Comparison of ENCODE assay signal across 1 cellular context in the genomic region with DNA sequence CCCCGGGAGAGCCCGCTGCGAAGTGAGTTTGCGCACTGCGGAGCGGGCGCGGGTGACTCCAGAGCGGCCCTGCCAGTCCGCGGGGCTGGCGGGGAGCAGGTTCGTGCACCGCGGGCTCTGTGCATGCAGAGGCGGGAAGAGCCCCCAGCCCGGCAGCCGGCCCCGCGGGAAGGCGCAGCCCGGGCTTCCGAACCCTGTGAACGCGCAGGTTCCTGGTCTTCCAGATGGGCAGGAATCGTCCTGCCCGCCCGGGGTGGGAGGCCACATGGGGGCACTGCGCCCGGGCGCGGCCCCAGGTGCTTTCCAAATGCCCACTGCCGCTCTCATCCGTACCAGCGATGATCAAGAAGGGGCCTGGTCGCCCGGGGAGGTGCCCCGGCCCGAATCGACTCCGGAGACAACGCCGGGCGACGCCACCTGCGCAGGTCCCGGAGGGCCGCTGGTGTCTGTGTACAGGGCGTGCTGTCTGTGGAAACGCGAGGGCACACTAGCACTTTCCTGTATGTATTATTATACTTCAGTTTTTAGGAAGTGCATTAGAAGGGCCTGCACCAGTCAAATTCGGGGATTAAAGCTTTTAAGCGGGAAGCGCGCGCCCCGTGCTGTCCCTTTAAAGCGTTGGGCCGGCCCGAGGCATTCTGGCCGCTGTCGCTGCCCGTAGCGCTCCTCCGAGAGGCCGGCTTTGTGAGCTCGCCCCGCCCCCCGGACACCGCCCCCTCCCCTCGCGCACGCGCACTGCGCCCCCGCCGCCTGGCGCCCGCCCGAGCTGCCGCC.
A peak's percentile ranks its signal among the peaks of the same experiment; 100 is the strongest.
TF ChIP-seq lines count a peak whose summit lies in the region.

A gene (plus strand): TSS at position 740 of the 774 bp plus-strand sequence. CDS start 3,796 bp downstream, outside the sequence.

TF ChIP-seq in K562, 482 proteins besides CTCF, POLR2A, EP300 and RAD21 (continued from another document and continues in another):
- TF ChIP-seq, protein P1, sequence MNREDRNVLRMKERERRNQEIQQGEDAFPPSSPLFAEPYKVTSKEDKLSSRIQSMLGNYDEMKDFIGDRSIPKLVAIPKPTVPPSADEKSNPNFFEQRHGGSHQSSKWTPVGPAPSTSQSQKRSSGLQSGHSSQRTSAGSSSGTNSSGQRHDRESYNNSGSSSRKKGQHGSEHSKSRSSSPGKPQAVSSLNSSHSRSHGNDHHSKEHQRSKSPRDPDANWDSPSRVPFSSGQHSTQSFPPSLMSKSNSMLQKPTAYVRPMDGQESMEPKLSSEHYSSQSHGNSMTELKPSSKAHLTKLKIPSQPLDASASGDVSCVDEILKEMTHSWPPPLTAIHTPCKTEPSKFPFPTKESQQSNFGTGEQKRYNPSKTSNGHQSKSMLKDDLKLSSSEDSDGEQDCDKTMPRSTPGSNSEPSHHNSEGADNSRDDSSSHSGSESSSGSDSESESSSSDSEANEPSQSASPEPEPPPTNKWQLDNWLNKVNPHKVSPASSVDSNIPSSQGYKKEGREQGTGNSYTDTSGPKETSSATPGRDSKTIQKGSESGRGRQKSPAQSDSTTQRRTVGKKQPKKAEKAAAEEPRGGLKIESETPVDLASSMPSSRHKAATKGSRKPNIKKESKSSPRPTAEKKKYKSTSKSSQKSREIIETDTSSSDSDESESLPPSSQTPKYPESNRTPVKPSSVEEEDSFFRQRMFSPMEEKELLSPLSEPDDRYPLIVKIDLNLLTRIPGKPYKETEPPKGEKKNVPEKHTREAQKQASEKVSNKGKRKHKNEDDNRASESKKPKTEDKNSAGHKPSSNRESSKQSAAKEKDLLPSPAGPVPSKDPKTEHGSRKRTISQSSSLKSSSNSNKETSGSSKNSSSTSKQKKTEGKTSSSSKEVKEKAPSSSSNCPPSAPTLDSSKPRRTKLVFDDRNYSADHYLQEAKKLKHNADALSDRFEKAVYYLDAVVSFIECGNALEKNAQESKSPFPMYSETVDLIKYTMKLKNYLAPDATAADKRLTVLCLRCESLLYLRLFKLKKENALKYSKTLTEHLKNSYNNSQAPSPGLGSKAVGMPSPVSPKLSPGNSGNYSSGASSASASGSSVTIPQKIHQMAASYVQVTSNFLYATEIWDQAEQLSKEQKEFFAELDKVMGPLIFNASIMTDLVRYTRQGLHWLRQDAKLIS (CRISPR knock-in tag; IDR thresholded peaks at IDR 0.05), result no peak
- TF ChIP-seq NEUROD1 (IDR thresholded peaks at IDR 0.05; ENCODE audit: borderline replicate concordance, low read depth, low read length, partially characterized antibody), result peak; percentile 93
- TF ChIP-seq FOXA1 (IDR thresholded peaks at IDR 0.05; ENCODE audit: borderline replicate concordance), result no peak
- TF ChIP-seq ZNF586 (CRISPR knock-in tag; conservative IDR thresholded peaks at IDR 0.05), result no peak
- TF ChIP-seq, protein P2, sequence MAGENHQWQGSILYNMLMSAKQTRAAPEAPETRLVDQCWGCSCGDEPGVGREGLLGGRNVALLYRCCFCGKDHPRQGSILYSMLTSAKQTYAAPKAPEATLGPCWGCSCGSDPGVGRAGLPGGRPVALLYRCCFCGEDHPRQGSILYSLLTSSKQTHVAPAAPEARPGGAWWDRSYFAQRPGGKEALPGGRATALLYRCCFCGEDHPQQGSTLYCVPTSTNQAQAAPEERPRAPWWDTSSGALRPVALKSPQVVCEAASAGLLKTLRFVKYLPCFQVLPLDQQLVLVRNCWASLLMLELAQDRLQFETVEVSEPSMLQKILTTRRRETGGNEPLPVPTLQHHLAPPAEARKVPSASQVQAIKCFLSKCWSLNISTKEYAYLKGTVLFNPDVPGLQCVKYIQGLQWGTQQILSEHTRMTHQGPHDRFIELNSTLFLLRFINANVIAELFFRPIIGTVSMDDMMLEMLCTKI (IDR thresholded peaks at IDR 0.05; ENCODE audit: partially characterized antibody), result no peak
- TF ChIP-seq ZNF146 (CRISPR knock-in tag; IDR thresholded peaks at IDR 0.05; ENCODE audit: unreplicated experiment), result no peak
- TF ChIP-seq, protein P3, sequence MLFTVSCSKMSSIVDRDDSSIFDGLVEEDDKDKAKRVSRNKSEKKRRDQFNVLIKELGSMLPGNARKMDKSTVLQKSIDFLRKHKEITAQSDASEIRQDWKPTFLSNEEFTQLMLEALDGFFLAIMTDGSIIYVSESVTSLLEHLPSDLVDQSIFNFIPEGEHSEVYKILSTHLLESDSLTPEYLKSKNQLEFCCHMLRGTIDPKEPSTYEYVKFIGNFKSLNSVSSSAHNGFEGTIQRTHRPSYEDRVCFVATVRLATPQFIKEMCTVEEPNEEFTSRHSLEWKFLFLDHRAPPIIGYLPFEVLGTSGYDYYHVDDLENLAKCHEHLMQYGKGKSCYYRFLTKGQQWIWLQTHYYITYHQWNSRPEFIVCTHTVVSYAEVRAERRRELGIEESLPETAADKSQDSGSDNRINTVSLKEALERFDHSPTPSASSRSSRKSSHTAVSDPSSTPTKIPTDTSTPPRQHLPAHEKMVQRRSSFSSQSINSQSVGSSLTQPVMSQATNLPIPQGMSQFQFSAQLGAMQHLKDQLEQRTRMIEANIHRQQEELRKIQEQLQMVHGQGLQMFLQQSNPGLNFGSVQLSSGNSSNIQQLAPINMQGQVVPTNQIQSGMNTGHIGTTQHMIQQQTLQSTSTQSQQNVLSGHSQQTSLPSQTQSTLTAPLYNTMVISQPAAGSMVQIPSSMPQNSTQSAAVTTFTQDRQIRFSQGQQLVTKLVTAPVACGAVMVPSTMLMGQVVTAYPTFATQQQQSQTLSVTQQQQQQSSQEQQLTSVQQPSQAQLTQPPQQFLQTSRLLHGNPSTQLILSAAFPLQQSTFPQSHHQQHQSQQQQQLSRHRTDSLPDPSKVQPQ (CRISPR knock-in tag; IDR thresholded peaks at IDR 0.05; ENCODE audit: borderline replicate concordance), result no peak
- TF ChIP-seq RBM22 (IDR thresholded peaks at IDR 0.05; ENCODE audit: low read depth, low read length, poor library complexity, severe bottlenecking), result no peak
- no peak for TF ChIP-seq PURB (CRISPR knock-in tag; IDR thresholded peaks at IDR 0.05; ENCODE audit: low read depth)
- TF ChIP-seq, protein P4, sequence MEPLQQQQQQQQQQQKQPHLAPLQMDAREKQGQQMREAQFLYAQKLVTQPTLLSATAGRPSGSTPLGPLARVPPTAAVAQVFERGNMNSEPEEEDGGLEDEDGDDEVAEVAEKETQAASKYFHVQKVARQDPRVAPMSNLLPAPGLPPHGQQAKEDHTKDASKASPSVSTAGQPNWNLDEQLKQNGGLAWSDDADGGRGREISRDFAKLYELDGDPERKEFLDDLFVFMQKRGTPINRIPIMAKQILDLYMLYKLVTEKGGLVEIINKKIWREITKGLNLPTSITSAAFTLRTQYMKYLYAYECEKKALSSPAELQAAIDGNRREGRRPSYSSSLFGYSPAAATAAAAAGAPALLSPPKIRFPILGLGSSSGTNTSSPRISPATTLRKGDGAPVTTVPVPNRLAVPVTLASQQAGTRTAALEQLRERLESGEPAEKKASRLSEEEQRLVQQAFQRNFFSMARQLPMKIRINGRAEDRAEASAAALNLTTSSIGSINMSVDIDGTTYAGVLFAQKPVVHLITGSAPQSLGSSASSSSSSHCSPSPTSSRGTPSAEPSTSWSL (CRISPR knock-in tag; IDR thresholded peaks at IDR 0.05; ENCODE audit: borderline replicate concordance), result no peak
- 0 out of 2 replicates have a peak, but pooled peaks have one; percentile 3 for TF ChIP-seq NR4A1 (CRISPR knock-in tag; IDR thresholded peaks at IDR 0.05)
- TF ChIP-seq NR4A1 (tag; IDR thresholded peaks at IDR 0.05), result no peak
- TF ChIP-seq, protein P5, sequence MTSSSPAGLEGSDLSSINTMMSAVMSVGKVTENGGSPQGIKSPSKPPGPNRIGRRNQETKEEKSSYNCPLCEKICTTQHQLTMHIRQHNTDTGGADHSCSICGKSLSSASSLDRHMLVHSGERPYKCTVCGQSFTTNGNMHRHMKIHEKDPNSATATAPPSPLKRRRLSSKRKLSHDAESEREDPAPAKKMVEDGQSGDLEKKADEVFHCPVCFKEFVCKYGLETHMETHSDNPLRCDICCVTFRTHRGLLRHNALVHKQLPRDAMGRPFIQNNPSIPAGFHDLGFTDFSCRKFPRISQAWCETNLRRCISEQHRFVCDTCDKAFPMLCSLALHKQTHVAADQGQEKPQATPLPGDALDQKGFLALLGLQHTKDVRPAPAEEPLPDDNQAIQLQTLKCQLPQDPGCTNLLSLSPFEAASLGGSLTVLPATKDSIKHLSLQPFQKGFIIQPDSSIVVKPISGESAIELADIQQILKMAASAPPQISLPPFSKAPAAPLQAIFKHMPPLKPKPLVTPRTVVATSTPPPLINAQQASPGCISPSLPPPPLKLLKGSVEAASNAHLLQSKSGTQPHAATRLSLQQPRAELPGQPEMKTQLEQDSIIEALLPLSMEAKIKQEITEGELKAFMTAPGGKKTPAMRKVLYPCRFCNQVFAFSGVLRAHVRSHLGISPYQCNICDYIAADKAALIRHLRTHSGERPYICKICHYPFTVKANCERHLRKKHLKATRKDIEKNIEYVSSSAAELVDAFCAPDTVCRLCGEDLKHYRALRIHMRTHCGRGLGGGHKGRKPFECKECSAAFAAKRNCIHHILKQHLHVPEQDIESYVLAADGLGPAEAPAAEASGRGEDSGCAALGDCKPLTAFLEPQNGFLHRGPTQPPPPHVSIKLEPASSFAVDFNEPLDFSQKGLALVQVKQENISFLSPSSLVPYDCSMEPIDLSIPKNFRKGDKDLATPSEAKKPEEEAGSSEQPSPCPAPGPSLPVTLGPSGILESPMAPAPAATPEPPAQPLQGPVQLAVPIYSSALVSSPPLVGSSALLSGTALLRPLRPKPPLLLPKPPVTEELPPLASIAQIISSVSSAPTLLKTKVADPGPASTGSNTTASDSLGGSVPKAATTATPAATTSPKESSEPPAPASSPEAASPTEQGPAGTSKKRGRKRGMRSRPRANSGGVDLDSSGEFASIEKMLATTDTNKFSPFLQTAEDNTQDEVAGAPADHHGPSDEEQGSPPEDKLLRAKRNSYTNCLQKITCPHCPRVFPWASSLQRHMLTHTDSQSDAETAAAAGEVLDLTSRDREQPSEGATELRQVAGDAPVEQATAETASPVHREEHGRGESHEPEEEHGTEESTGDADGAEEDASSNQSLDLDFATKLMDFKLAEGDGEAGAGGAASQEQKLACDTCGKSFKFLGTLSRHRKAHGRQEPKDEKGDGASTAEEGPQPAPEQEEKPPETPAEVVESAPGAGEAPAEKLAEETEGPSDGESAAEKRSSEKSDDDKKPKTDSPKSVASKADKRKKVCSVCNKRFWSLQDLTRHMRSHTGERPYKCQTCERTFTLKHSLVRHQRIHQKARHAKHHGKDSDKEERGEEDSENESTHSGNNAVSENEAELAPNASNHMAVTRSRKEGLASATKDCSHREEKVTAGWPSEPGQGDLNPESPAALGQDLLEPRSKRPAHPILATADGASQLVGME (CRISPR knock-in tag; IDR thresholded peaks at IDR 0.05), result no peak
- TF ChIP-seq SMAD2 (IDR thresholded peaks at IDR 0.05; ENCODE audit: low read depth, low read length), result no peak
- TF ChIP-seq ZNF253 (CRISPR knock-in tag; conservative IDR thresholded peaks at IDR 0.05), result no peak
- TF ChIP-seq TBP (optimal IDR thresholded peaks at IDR 0.05; ENCODE audit: low read depth, low read length), result peak; percentile 73
- TF ChIP-seq, protein P6, sequence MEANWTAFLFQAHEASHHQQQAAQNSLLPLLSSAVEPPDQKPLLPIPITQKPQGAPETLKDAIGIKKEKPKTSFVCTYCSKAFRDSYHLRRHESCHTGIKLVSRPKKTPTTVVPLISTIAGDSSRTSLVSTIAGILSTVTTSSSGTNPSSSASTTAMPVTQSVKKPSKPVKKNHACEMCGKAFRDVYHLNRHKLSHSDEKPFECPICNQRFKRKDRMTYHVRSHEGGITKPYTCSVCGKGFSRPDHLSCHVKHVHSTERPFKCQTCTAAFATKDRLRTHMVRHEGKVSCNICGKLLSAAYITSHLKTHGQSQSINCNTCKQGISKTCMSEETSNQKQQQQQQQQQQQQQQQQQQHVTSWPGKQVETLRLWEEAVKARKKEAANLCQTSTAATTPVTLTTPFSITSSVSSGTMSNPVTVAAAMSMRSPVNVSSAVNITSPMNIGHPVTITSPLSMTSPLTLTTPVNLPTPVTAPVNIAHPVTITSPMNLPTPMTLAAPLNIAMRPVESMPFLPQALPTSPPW (CRISPR knock-in tag; IDR thresholded peaks at IDR 0.05), result peak; percentile 74
- TF ChIP-seq, protein P7, sequence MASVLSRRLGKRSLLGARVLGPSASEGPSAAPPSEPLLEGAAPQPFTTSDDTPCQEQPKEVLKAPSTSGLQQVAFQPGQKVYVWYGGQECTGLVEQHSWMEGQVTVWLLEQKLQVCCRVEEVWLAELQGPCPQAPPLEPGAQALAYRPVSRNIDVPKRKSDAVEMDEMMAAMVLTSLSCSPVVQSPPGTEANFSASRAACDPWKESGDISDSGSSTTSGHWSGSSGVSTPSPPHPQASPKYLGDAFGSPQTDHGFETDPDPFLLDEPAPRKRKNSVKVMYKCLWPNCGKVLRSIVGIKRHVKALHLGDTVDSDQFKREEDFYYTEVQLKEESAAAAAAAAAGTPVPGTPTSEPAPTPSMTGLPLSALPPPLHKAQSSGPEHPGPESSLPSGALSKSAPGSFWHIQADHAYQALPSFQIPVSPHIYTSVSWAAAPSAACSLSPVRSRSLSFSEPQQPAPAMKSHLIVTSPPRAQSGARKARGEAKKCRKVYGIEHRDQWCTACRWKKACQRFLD (CRISPR knock-in tag; IDR thresholded peaks at IDR 0.05), result no peak
- no peak for TF ChIP-seq HDAC6 (IDR thresholded peaks at IDR 0.05; ENCODE audit: low read depth, low read length)
- TF ChIP-seq TAF1 (IDR thresholded peaks at IDR 0.05; ENCODE audit: control insufficient read depth, extremely low read depth, insufficient read depth, low read length, severe bottlenecking), result peak; percentile 46
- TF ChIP-seq ZFP30 (CRISPR knock-in tag; IDR thresholded peaks at IDR 0.05; ENCODE audit: borderline replicate concordance), result no peak
- TF ChIP-seq RBFOX2 (IDR thresholded peaks at IDR 0.05; ENCODE audit: low read depth, low read length), result peak; percentile 78
- peak; percentile 57 for TF ChIP-seq POU5F1 (IDR thresholded peaks at IDR 0.05; ENCODE audit: borderline replicate concordance, low read depth, low read length, partially characterized antibody)
- TF ChIP-seq PCBP1 (IDR thresholded peaks at IDR 0.05; ENCODE audit: low read depth, low read length, poor library complexity, severe bottlenecking), result peak; percentile 26
- no peak for TF ChIP-seq SMARCA4 (IDR thresholded peaks at IDR 0.05)
